19 cellular contexts compared by ENCODE assay signal in the genomic region with DNA sequence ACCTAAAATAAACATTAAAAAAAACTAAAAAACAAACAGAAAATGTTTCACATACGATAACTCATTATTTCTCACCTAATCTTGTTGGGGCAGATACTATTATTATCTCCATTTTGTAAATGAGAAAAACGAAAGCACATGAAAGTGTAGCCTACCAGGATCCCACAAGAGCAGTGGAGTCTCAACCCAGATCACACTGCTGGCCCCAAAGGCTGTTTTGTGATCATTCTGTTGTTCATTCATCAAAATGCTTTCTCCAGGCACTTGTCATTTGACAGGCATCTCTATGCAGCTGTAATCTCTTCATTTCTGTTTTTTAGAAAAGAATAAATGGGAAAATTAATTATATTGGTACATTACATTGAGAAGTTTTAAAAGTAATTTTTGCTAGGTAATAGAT.
A peak's percentile ranks its signal among the peaks of the same experiment; 100 is the strongest.
DNase-seq lines count a peak whose midpoint lies in the region; ATAC-seq and TF ChIP-seq lines count a peak whose summit lies in the region.
"Had no signal": no experiment of that assay in that cellular context is flagged by ENCODE, and none has a peak within 500 bp of the region (broad histone marks: within the 10 kb centered on the region; RNA-seq: fewer than 3 reads in every experiment).

No MANE protein-coding gene starts in this region.

- no peaks in the 10 kb centered on the region for H3K36me3 ChIP-seq in GM23248 (ENCODE audit: low read depth)
- H3K36me3 ChIP-seq: HAP-1 had no signal

- no peaks in the 10 kb centered on the region for H3K27me3 ChIP-seq in dorsolateral prefrontal cortex
- no peaks in the 10 kb centered on the region for H3K27me3 ChIP-seq in GM23248 (replicated peaks; ENCODE audit: insufficient read depth)

- H3K4me3 ChIP-seq in dorsolateral prefrontal cortex, result peak overlapping the region in 15 of 59 donors; percentile 1 to 34 (median 11)
- H3K4me3 ChIP-seq in GM23248, result no peak overlapping the region
- H3K4me3 ChIP-seq: A549, GM12878, HAP-1 had no signal

- no peaks in the 10 kb centered on the region for H3K9me3 ChIP-seq in GM23248 (ENCODE audit: low read depth)
- H3K9me3 ChIP-seq: A549, Caco-2, HAP-1 had no signal

- H3F3A ChIP-seq in GM23248 (ENCODE audit: insufficient read depth), result peaks cover 16% of the 10 kb centered on the region; the same call in 1 of the 2 replicates

- H3K9ac ChIP-seq in GM23248, result no peak overlapping the region

- intact Hi-C loops in dorsolateral prefrontal cortex (cut with DNase I), result loop anchor here in 1 of 2 donors (5.0 kb wide), 1 partner anchor 67 kb away; the partner anchor contains the start of gene AK5

- H4K20me1 ChIP-seq in GM23248 (ENCODE audit: insufficient read depth), result no peaks in the 10 kb centered on the region

- no peaks in the 10 kb centered on the region for H3K79me2 ChIP-seq in GM23248 (ENCODE audit: insufficient read depth)

- DNase-seq in DMS 273 (lab: John Stamatoyannopoulos, UW; ENCODE audit: unreplicated experiment), result peak; percentile 16
- DNase-seq in DMS 273 treated with DMSO at 0.1 percent for 48 hours (lab: John Stamatoyannopoulos, UW), result no peak
- DNase-seq in dorsolateral prefrontal cortex, result peak in 1 of 10 donors; percentile 35
- DNase-seq in medulla oblongata (ENCODE audit: extremely low spot score), result peak; percentile 28
- DNase-seq in substantia nigra (lab: John Stamatoyannopoulos, UW), result peak in 4 of 49 donors; percentile 1 to 31 (median 2)
- DNase-seq in NCI-H774 (lab: John Stamatoyannopoulos, UW), result no peak
- DNase-seq in GM23248, result no peak
- DNase-seq: AML-193; Caco-2; CD4-positive, alpha-beta T cell; DMS53; DND-41; EL had no signal

- no peak overlapping the region for H2AFZ ChIP-seq in GM23248

- peaks cover 14% of the 10 kb centered on the region for H3K4me1 ChIP-seq in GM23248 (ENCODE audit: insufficient read depth)
- H3K4me1 ChIP-seq: Caco-2, HAP-1 had no signal

- 96 to 100% methylated on average over 2 of the region's 2 CpGs for WGBS in GM23248 (ENCODE audit: low coverage in 1 of 2, low lambda C conversion rate in 2 of 2, missing lambda C conversion rate in 2 of 2), 2 experiments

- no peaks in the 10 kb centered on the region for H3K9me2 ChIP-seq in GM23248 (ENCODE audit: insufficient read depth)

- no peak for ATAC-seq in HG03095 (IDR thresholded peaks at IDR 0.05; ENCODE audit: unreplicated experiment)
- ATAC-seq: A549, GM12878 had no signal

- H3K27ac ChIP-seq in dorsolateral prefrontal cortex (peak overlapping the region in 56 of 59 donors; percentile 2 to 87 (median 73)), substantia nigra (ENCODE audit: low read depth, low read length, poor library complexity, severe bottlenecking) (peak overlapping the region; percentile 22), GM23248 (no peak overlapping the region)
- H3K27ac ChIP-seq: 22Rv1, C4-2B had no signal

- in situ Hi-C loops in GM23248 (cut with MboI), result no loop called here

- H3K4me2 ChIP-seq in GM23248 (ENCODE audit: unreplicated experiment), result no peak overlapping the region

- TF ChIP-seq CTCF in dorsolateral prefrontal cortex (IDR thresholded peaks at IDR 0.05 in 54 of 56, conservative IDR thresholded peaks at IDR 0.05 in 2 of 56; ENCODE audit: low read depth in 1 of 56, partially characterized antibody in 56 of 56), result no peak

Comparison
In these comparisons a context has a peak if more than half of its experiments do, and no peak if none do; other contexts are left out.
1. DNase-seq: peak in DMS 273 (single experiment) and medulla oblongata (single experiment); none in DMS 273 treated with DMSO at 0.1 percent for 48 hours (single experiment), NCI-H774 (single experiment) and GM23248 (single experiment).